1 cellular context compared by ENCODE assay signal in genomic region chr11:64225608-64226506, GRCh38.
TF ChIP-seq lines count a peak whose summit lies in the region.

A gene with protein sequence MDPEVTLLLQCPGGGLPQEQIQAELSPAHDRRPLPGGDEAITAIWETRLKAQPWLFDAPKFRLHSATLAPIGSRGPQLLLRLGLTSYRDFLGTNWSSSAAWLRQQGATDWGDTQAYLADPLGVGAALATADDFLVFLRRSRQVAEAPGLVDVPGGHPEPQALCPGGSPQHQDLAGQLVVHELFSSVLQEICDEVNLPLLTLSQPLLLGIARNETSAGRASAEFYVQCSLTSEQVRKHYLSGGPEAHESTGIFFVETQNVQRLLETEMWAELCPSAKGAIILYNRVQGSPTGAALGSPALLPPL (plus strand): TSS chr11:64226274. CDS start chr11:64226653, 379 bp downstream.
TSS of gene TRPT1 (minus strand) at chr11:64226186. CDS start at chr11:64225860, 326 bp downstream.

TF ChIP-seq in K562, 482 proteins besides CTCF, POLR2A, EP300 and RAD21 (continued from another document and continues in another):
- TF ChIP-seq GTF2B (IDR thresholded peaks at IDR 0.05; ENCODE audit: extremely low read depth, insufficient read length) (no peak), ZNF384 (IDR thresholded peaks at IDR 0.05; ENCODE audit: low read depth, low read length) (no peak), SAFB2 (IDR thresholded peaks at IDR 0.05; ENCODE audit: borderline replicate concordance, low read depth, low read length, severe bottlenecking) (no peak), ETS2 (tag; IDR thresholded peaks at IDR 0.05; ENCODE audit: borderline replicate concordance, poor library complexity, severe bottlenecking) (no peak), RBFOX2 (IDR thresholded peaks at IDR 0.05; ENCODE audit: low read depth, low read length) (peak; percentile 86), GATA2 (CRISPR knock-in tag; IDR thresholded peaks at IDR 0.05) (no peak), ZFPM2 (CRISPR knock-in tag; IDR thresholded peaks at IDR 0.05) (no peak), ELF4 (CRISPR knock-in tag; IDR thresholded peaks at IDR 0.05) (no peak), MECOM (CRISPR knock-in tag; IDR thresholded peaks at IDR 0.05) (no peak), ARNT (IDR thresholded peaks at IDR 0.05) (no peak), HCFC1 (IDR thresholded peaks at IDR 0.05; ENCODE audit: low read depth, low read length) (peak; percentile 52), CREB1 (IDR thresholded peaks at IDR 0.05) (0 out of 2 replicates have a peak, but pooled peaks have one; percentile 34), CREB1 (CRISPR knock-in tag; IDR thresholded peaks at IDR 0.05) (peak; percentile 43; the same call in 1 of the 2 replicates), SAP30 (IDR thresholded peaks at IDR 0.05; ENCODE audit: borderline replicate concordance, insufficient read depth, low read depth, low read length, poor library complexity, severe bottlenecking) (no peak), ZNF764 (CRISPR knock-in tag; IDR thresholded peaks at IDR 0.05; ENCODE audit: low read depth) (no peak), ASH1L (IDR thresholded peaks at IDR 0.05; ENCODE audit: borderline replicate concordance, low read depth, partially characterized antibody) (no peak), CBX1 (IDR thresholded peaks at IDR 0.05; ENCODE audit: low read depth) (0 out of 2 replicates have a peak, but pooled peaks have one; percentile 44), USF1 (CRISPR knock-in tag; IDR thresholded peaks at IDR 0.05) (no peak; the same call in 1 of the 2 replicates), NCOA6 (IDR thresholded peaks at IDR 0.05) (no peak), ZNF436 (CRISPR knock-in tag; IDR thresholded peaks at IDR 0.05) (no peak), HNRNPH1 (optimal IDR thresholded peaks at IDR 0.05; ENCODE audit: low read depth, low read length) (no peak), TFAM (CRISPR knock-in tag; conservative IDR thresholded peaks at IDR 0.05) (no peak), PHB2 (IDR thresholded peaks at IDR 0.05; ENCODE audit: low read depth) (no peak), ZNF140 (CRISPR knock-in tag; IDR thresholded peaks at IDR 0.05) (no peak), POLR2AphosphoS5 (IDR thresholded peaks at IDR 0.05; ENCODE audit: control insufficient read depth, insufficient read depth, low read depth, low read length) (peak; percentile 69), CBFA2T2 (conservative IDR thresholded peaks at IDR 0.05) (no peak), NR2C2 (CRISPR knock-in tag; IDR thresholded peaks at IDR 0.05) (no peak), NR2C2 (tag; IDR thresholded peaks at IDR 0.05) (peak; percentile 61), MAFG (tag; conservative IDR thresholded peaks at IDR 0.05) (no peak), SMARCA4 (IDR thresholded peaks at IDR 0.05) (no peak), VEZF1 (CRISPR knock-in tag; IDR thresholded peaks at IDR 0.05) (peak; percentile 72), ELF2 (CRISPR knock-in tag; IDR thresholded peaks at IDR 0.05) (peak; percentile 68), DDX20 (tag; IDR thresholded peaks at IDR 0.05; ENCODE audit: low read depth) (no peak), JUNB (CRISPR knock-in tag; conservative IDR thresholded peaks at IDR 0.05) (no peak), TAF9B (IDR thresholded peaks at IDR 0.05; ENCODE audit: partially characterized antibody) (no peak), BCLAF1 (IDR thresholded peaks at IDR 0.05; ENCODE audit: borderline replicate concordance in 1 of 2, control insufficient read depth in 1 of 2, low read depth in 2 of 2, low read length in 1 of 2) (0 out of 4 replicates have a peak, but pooled peaks of 1 of the 2 experiments have one; percentile 33), CHCHD3 (CRISPR knock-in tag; IDR thresholded peaks at IDR 0.05) (no peak), PTTG1 (tag; IDR thresholded peaks at IDR 0.05; ENCODE audit: low read depth) (no peak), ERF (CRISPR knock-in tag; IDR thresholded peaks at IDR 0.05) (no peak), KDM5B (IDR thresholded peaks at IDR 0.05; ENCODE audit: insufficient replicate concordance, low read depth, low read length) (no peak), ZNF707 (CRISPR knock-in tag; conservative IDR thresholded peaks at IDR 0.05) (no peak)
- TF ChIP-seq, protein P1, sequence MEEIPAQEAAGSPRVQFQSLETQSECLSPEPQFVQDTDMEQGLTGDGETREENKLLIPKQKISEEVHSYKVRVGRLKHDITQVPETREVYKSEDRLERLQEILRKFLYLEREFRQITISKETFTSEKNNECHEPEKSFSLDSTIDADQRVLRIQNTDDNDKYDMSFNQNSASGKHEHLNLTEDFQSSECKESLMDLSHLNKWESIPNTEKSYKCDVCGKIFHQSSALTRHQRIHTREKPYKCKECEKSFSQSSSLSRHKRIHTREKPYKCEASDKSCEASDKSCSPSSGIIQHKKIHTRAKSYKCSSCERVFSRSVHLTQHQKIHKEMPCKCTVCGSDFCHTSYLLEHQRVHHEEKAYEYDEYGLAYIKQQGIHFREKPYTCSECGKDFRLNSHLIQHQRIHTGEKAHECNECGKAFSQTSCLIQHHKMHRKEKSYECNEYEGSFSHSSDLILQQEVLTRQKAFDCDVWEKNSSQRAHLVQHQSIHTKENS (CRISPR knock-in tag; IDR thresholded peaks at IDR 0.05), result no peak
- TF ChIP-seq, protein P2, sequence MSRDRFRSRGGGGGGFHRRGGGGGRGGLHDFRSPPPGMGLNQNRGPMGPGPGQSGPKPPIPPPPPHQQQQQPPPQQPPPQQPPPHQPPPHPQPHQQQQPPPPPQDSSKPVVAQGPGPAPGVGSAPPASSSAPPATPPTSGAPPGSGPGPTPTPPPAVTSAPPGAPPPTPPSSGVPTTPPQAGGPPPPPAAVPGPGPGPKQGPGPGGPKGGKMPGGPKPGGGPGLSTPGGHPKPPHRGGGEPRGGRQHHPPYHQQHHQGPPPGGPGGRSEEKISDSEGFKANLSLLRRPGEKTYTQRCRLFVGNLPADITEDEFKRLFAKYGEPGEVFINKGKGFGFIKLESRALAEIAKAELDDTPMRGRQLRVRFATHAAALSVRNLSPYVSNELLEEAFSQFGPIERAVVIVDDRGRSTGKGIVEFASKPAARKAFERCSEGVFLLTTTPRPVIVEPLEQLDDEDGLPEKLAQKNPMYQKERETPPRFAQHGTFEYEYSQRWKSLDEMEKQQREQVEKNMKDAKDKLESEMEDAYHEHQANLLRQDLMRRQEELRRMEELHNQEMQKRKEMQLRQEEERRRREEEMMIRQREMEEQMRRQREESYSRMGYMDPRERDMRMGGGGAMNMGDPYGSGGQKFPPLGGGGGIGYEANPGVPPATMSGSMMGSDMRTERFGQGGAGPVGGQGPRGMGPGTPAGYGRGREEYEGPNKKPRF (IDR thresholded peaks at IDR 0.05; ENCODE audit: low read depth, low read length), result no peak
- TF ChIP-seq, protein P3, sequence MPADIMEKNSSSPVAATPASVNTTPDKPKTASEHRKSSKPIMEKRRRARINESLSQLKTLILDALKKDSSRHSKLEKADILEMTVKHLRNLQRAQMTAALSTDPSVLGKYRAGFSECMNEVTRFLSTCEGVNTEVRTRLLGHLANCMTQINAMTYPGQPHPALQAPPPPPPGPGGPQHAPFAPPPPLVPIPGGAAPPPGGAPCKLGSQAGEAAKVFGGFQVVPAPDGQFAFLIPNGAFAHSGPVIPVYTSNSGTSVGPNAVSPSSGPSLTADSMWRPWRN (IDR thresholded peaks at IDR 0.05; ENCODE audit: low read depth), result no peak
- TF ChIP-seq, protein P4, sequence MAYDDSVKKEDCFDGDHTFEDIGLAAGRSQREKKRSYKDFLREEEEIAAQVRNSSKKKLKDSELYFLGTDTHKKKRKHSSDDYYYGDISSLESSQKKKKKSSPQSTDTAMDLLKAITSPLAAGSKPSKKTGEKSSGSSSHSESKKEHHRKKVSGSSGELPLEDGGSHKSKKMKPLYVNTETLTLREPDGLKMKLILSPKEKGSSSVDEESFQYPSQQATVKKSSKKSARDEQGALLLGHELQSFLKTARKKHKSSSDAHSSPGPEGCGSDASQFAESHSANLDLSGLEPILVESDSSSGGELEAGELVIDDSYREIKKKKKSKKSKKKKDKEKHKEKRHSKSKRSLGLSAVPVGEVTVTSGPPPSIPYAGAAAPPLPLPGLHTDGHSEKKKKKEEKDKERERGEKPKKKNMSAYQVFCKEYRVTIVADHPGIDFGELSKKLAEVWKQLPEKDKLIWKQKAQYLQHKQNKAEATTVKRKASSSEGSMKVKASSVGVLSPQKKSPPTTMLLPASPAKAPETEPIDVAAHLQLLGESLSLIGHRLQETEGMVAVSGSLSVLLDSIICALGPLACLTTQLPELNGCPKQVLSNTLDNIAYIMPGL (CRISPR knock-in tag; IDR thresholded peaks at IDR 0.05), result 0 out of 2 replicates have a peak, but pooled peaks have one; percentile 27
- TF ChIP-seq, protein P5, sequence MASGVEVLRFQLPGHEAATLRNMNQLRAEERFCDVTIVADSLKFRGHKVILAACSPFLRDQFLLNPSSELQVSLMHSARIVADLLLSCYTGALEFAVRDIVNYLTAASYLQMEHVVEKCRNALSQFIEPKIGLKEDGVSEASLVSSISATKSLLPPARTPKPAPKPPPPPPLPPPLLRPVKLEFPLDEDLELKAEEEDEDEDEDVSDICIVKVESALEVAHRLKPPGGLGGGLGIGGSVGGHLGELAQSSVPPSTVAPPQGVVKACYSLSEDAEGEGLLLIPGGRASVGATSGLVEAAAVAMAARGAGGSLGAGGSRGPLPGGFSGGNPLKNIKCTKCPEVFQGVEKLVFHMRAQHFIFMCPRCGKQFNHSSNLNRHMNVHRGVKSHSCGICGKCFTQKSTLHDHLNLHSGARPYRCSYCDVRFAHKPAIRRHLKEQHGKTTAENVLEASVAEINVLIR (CRISPR knock-in tag; IDR thresholded peaks at IDR 0.05), result no peak
- TF ChIP-seq, protein P6, sequence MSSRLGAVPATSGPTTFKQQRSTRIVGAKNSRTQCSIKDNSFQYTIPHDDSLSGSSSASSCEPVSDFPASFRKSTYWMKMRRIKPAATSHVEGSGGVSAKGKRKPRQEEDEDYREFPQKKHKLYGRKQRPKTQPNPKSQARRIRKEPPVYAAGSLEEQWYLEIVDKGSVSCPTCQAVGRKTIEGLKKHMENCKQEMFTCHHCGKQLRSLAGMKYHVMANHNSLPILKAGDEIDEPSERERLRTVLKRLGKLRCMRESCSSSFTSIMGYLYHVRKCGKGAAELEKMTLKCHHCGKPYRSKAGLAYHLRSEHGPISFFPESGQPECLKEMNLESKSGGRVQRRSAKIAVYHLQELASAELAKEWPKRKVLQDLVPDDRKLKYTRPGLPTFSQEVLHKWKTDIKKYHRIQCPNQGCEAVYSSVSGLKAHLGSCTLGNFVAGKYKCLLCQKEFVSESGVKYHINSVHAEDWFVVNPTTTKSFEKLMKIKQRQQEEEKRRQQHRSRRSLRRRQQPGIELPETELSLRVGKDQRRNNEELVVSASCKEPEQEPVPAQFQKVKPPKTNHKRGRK (tag; IDR thresholded peaks at IDR 0.05), result no peak
